ENCODE assay signal across 8 cellular contexts in the genomic region with DNA sequence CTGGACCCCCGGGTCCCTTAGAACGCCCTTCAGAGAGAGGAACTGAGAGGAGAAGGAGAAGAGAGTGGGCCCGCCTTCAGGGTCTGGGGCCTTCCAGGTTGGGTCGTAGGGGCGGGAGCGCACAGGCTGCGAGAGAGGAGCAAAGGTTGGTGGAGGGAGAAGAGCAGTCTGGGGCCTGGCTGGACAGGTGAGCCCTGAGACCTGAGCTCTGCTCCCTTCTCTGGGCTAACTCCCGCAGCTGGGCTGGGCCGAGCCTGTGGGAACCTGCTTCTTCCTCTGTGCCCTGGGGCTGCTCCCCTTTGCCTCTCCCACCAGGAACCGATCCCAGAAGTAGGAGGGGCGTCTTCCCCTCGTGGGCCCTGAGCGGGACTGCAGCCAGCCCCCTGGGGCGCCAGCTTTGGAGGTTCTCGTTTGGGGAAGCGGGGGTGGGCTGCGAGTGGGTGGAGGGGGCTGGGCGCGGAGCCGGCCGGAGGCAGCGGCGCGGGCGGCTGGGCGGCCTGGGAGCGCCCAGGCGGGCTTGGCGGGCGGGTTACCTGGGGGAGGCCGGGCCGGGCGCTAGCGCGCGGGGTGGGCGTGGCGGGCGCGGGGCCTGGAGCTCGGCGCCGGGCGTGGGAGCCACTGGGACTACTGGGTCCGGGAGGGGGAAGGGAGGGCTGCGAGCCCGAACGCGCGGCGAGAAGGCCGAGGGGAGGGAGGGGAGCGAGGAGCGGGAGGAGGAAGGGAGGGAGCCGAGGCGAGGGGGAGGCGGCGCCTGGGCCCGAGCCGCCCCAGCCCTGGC. TPM values are rescaled to one million over a fixed set of nuclear protein-coding genes. Genes with fewer than 3 reads are reported as not detected.
DNase-seq lines count a peak whose midpoint lies in the region; ATAC-seq and TF ChIP-seq lines count a peak whose summit lies in the region.

A gene (plus strand): TSS at position 777 of the 778 bp plus-strand sequence. CDS start 4,211 bp downstream, outside the sequence.

- CTCF ChIA-PET in AG04449 (lab: Yijun Ruan, JAX): interaction anchor here (0.6 to 13.1 kb wide), 16 partner anchors 10 to 205 kb away, joined by 3 to 472 read pairs (median 4); a partner anchor contains a TSS

- H3K4me1 ChIP-seq in esophagus (ENCODE audit: control insufficient read depth in 2 of 2, insufficient read depth in 2 of 2, low read length in 1 of 2) (peaks cover 2 to 14% of the 10 kb centered on the region in 2 donors), mucosa of descending colon (ENCODE audit: low read depth) (peaks cover 27% of the 10 kb centered on the region)

- no peaks in the 10 kb centered on the region for H3K27me3 ChIP-seq in esophagus (ENCODE audit: control insufficient read depth in 1 of 2, insufficient read depth in 2 of 2, low read length in 2 of 2)

- H3K27ac Mint-ChIP-seq in activated T-cell treated with anti-CD3 and anti-CD28 coated beads, Interleukin-2, amount 50 U/mL, for 72 hours: no peak within 1 kb of the TSS
- H3K27ac Mint-ChIP-seq in stimulated activated naive CD8-positive, alpha-beta T cell treated with anti-CD3 and anti-CD28 coated beads, Interleukin-15, amount 100 ng/mL, for 72 hours: peak within 1 kb of the TSS; percentile 63 to 75

- H3K36me3 Mint-ChIP-seq in activated T-cell treated with anti-CD3 and anti-CD28 coated beads, Interleukin-2, amount 50 U/mL, for 72 hours (ENCODE audit: insufficient read depth in 2 of 2): no peaks in the 10 kb centered on the region

- H3K27ac ChIP-seq in esophagus (ENCODE audit: low read depth in 2 of 2, low read length in 1 of 2): peak within 1 kb of the TSS; percentile 96 to 99

- H3K9me3 ChIP-seq in esophagus (ENCODE audit: control insufficient read depth in 2 of 2, insufficient read depth in 1 of 2, low read depth in 1 of 2, low read length in 1 of 2): no peaks in the 10 kb centered on the region
- no peaks in the 10 kb centered on the region for H3K9me3 ChIP-seq in mucosa of descending colon

- no peaks in the 10 kb centered on the region for H3K27me3 Mint-ChIP-seq in activated T-cell treated with anti-CD3 and anti-CD28 coated beads, Interleukin-2, amount 50 U/mL, for 72 hours (ENCODE audit: low read depth)
- H3K27me3 Mint-ChIP-seq in stimulated activated naive CD8-positive, alpha-beta T cell treated with anti-CD3 and anti-CD28 coated beads, Interleukin-15, amount 100 ng/mL, for 72 hours: no peaks in the 10 kb centered on the region

- H3K36me3 ChIP-seq in esophagus (ENCODE audit: control insufficient read depth in 2 of 2, insufficient read depth in 2 of 2, low read length in 1 of 2) (peaks cover 0 to 6% of the 10 kb centered on the region in 2 donors), mucosa of descending colon (ENCODE audit: low read depth) (no peaks in the 10 kb centered on the region)

- ATAC-seq in GM21423 (IDR thresholded peaks at IDR 0.05; ENCODE audit: unreplicated experiment) (peak; percentile 32), mucosa of descending colon (peak; percentile 62)
- ATAC-seq in activated T-cell treated with anti-CD3 and anti-CD28 coated beads, Interleukin-2, amount 50 U/mL, for 72 hours (replicated peaks in 1 of 2): peak; percentile 66 to 69
- peak; percentile 73 for ATAC-seq in stimulated activated naive CD8-positive, alpha-beta T cell treated with anti-CD3 and anti-CD28 coated beads, Interleukin-15, amount 100 ng/mL, for 72 hours

- POLR2A ChIA-PET in AG04449 (lab: Yijun Ruan, JAX): interaction anchor here (0.6 to 1.0 kb wide), 5 partner anchors 40 to 270 kb away, joined by 3 to 5 read pairs (median 3); a partner anchor contains a TSS

- TF ChIP-seq CTCF in AG04449 (IDR thresholded peaks at IDR 0.05; ENCODE audit: insufficient read depth, low read length, missing control alignments) (no peak), mucosa of descending colon (IDR thresholded peaks at IDR 0.05) (no peak)

- intact Hi-C loops in mucosa of descending colon (cut with DNase I, micrococcal nuclease): loop anchor here (10.0 kb wide), 1 partner anchor 139 kb away; a partner anchor contains a TSS

- no peaks in the 10 kb centered on the region for H3K9me3 Mint-ChIP-seq in activated T-cell treated with anti-CD3 and anti-CD28 coated beads, Interleukin-2, amount 50 U/mL, for 72 hours
- H3K9me3 Mint-ChIP-seq in stimulated activated naive CD8-positive, alpha-beta T cell treated with anti-CD3 and anti-CD28 coated beads, Interleukin-15, amount 100 ng/mL, for 72 hours: no peaks in the 10 kb centered on the region

- no peak for DNase-seq in AG04449 (ENCODE audit: low read depth, low spot score)
- peak; percentile 34 for DNase-seq in NCI-H526 treated with DMSO at 0.1 percent for 48 hours (lab: John Stamatoyannopoulos, UW)
- DNase-seq in activated T-cell treated with anti-CD3 and anti-CD28 coated beads, Interleukin-2, amount 50 U/mL, for 72 hours: peak; percentile 52 to 54
- peak; percentile 84 to 91 (median 85) for DNase-seq in mucosa of descending colon
- DNase-seq in stimulated activated naive CD8-positive, alpha-beta T cell treated with anti-CD3 and anti-CD28 coated beads, Interleukin-15, amount 100 ng/mL, for 72 hours: peak; percentile 15 to 37
- DNase-seq in OCI-M2 (lab: John Stamatoyannopoulos, UW; ENCODE audit: unreplicated experiment): no peak

- peaks cover 47% of the 10 kb centered on the region for H3K4me1 Mint-ChIP-seq in activated T-cell treated with anti-CD3 and anti-CD28 coated beads, Interleukin-2, amount 50 U/mL, for 72 hours (ENCODE audit: low read depth)
- peaks cover 39% of the 10 kb centered on the region for H3K4me1 Mint-ChIP-seq in stimulated activated naive CD8-positive, alpha-beta T cell treated with anti-CD3 and anti-CD28 coated beads, Interleukin-15, amount 100 ng/mL, for 72 hours

- peak within 1 kb of the TSS; percentile 82 for H3K4me3 ChIP-seq in AG04449 (ENCODE audit: low read depth, low read length)
- peak within 1 kb of the TSS; percentile 64 to 86 for H3K4me3 ChIP-seq in esophagus (ENCODE audit: low read depth in 1 of 2, low read length in 2 of 2)
- peak within 1 kb of the TSS; percentile 65 for H3K4me3 ChIP-seq in mucosa of descending colon

- H3K4me3 Mint-ChIP-seq in activated T-cell treated with anti-CD3 and anti-CD28 coated beads, Interleukin-2, amount 50 U/mL, for 72 hours: peak within 1 kb of the TSS; percentile 67 to 84
- H3K4me3 Mint-ChIP-seq in stimulated activated naive CD8-positive, alpha-beta T cell treated with anti-CD3 and anti-CD28 coated beads, Interleukin-15, amount 100 ng/mL, for 72 hours: peak within 1 kb of the TSS; percentile 79 to 82

- WGBS in esophagus, 2 donors: 7 to 13% methylated on average over 27 to 60 of the region's 60 CpGs

RNA-seq across cellular contexts. Expression of the gene that starts here (rescaled TPM):
- total RNA-seq in activated T-cell treated with anti-CD3 and anti-CD28 coated beads, Interleukin-2, amount 50 U/mL, for 72 hours: 10 to 100 TPM in 1 of 2 donors, 1 to 10 TPM in 1; 9.4 to 11.6 TPM
- 100 to 1,000 TPM; 102 to 136 TPM for polyA plus RNA-seq in esophagus
- total RNA-seq in mucosa of descending colon: 100 to 1,000 TPM; 145 to 336 (median 271) TPM

Comparison
In these comparisons a context has a peak if more than half of its experiments do, and no peak if none do; other contexts are left out.
1. RNA of the gene that starts here (total RNA-seq): 145 to 336 TPM in mucosa of descending colon; 9.4 to 11.6 TPM in activated T-cell treated with anti-CD3 and anti-CD28 coated beads, Interleukin-2, amount 50 U/mL, for 72 hours; every median in the first group is over 10 times any median in the second.
2. DNase-seq: peak in NCI-H526 treated with DMSO at 0.1 percent for 48 hours (single experiment), activated T-cell treated with anti-CD3 and anti-CD28 coated beads, Interleukin-2, amount 50 U/mL, for 72 hours (2 of 2), mucosa of descending colon (3 of 3) and stimulated activated naive CD8-positive, alpha-beta T cell treated with anti-CD3 and anti-CD28 coated beads, Interleukin-15, amount 100 ng/mL, for 72 hours (2 of 2); none in AG04449 (single experiment) and OCI-M2 (single experiment).
3. Peak in every context shown above with its lines, with median percentiles within 50 percentile points of each other: H3K4me3 ChIP-seq and ATAC-seq.